15 cellular contexts compared by ENCODE assay signal in the genomic region with DNA sequence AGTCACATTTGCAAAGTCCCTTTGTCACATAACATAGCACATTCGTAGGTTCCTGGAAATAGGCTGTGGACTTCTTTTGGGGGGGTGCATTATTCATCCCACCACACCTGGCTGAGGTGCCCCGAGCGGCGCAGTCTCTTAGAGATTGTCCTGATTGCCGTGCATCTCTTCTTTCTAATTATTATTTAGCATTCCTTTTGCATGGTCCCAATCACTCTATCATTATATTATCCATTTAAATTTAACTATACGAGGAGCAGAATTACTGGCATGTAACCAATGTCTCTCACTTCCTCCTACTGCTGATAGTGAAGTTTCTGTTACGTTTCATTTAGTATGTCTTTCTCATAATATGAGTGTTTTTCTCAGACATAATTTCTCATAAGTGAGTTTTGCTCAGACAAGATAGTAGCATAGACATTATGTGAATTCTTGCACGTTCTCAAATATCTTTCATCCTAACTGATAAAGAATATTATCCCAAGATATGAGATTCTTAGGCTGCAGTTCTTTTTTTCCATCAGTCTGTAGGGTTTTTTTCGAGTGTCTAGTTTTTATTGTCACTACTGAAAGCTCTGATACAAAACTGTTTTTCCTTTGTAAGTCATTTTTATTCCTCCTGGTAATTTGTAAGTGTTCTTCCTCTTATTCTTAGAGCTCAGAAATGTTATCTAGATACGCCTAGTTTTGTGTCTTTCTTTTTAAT.
DNase-seq lines count a peak whose midpoint lies in the region; ATAC-seq and TF ChIP-seq lines count a peak whose summit lies in the region.
"Had no signal": no experiment of that assay in that cellular context is flagged by ENCODE, and none has a peak within 500 bp of the region (broad histone marks: within the 10 kb centered on the region; RNA-seq: fewer than 3 reads in every experiment).

No MANE protein-coding gene starts in this region.

- H3K4me1 ChIP-seq in Karpas-422 (ENCODE audit: low read length) (peaks cover 31% of the 10 kb centered on the region), colonic mucosa (no peaks in the 10 kb centered on the region), testis (no peaks in the 10 kb centered on the region)
- H3K4me1 ChIP-seq: uterus had no signal

- no peaks in the 10 kb centered on the region for H3K79me2 ChIP-seq in Karpas-422 (ENCODE audit: low read length)

- TF ChIP-seq CTCF in colonic mucosa (IDR thresholded peaks at IDR 0.05) (no peak), testis (IDR thresholded peaks at IDR 0.05) (no peak)

- peak overlapping the region; percentile 40 for H3K4me2 ChIP-seq in Karpas-422 (ENCODE audit: low read depth, low read length, poor library complexity, severe bottlenecking)
- H3K4me2 ChIP-seq: smooth muscle cell had no signal

- intact Hi-C loops in colonic mucosa (cut with DNase I), result no loop called here
- intact Hi-C loops in testis (cut with DNase I; ENCODE audit: low total_unique reads), result no loop called here

- TF ChIP-seq POLR2A in testis (IDR thresholded peaks at IDR 0.05), result no peak

- H4K20me1 ChIP-seq in Karpas-422 (ENCODE audit: insufficient read depth, low read depth, low read length), result no peaks in the 10 kb centered on the region

- H3K9me2 ChIP-seq in Karpas-422 (replicated peaks; ENCODE audit: insufficient read depth, low read length), result no peaks in the 10 kb centered on the region

- H3K27ac ChIP-seq in Karpas-422 (ENCODE audit: low read length), result no peak overlapping the region
- no peak overlapping the region for H3K27ac ChIP-seq in colonic mucosa
- no peak overlapping the region for H3K27ac ChIP-seq in testis
- H3K27ac ChIP-seq: C4-2B, uterus had no signal

- no peak overlapping the region for H3K9ac ChIP-seq in Karpas-422 (ENCODE audit: low read length)
- no peak overlapping the region for H3K9ac ChIP-seq in colonic mucosa (ENCODE audit: low read depth in 2 of 2, low read length in 2 of 2)

- DNase-seq in Karpas-422 (peak; percentile 51), SIG-M5 (lab: John Stamatoyannopoulos, UW) (no peak), colonic mucosa (no peak), cerebellar cortex (ENCODE audit: low spot score) (no peak), testis (no peak)
- DNase-seq: amygdala, GDM1, kidney, NCI-H226, uterus had no signal

- no peaks in the 10 kb centered on the region for H3K9me3 ChIP-seq in Karpas-422 (ENCODE audit: low read length)
- H3K9me3 ChIP-seq in colonic mucosa, result no peaks in the 10 kb centered on the region
- H3K9me3 ChIP-seq in testis, result no peaks in the 10 kb centered on the region
- H3K9me3 ChIP-seq: uterus had no signal

- H3K27me3 ChIP-seq in Karpas-422 (ENCODE audit: low read length) (no peaks in the 10 kb centered on the region), colonic mucosa (no peaks in the 10 kb centered on the region), testis (no peaks in the 10 kb centered on the region)
- H3K27me3 ChIP-seq: uterus had no signal

- 54 to 60% methylated on average over 10 of the region's 10 CpGs for WGBS in testis, 2 donors

- ATAC-seq in GM18861 (IDR thresholded peaks at IDR 0.05; ENCODE audit: unreplicated experiment), result peak; percentile 92
- ATAC-seq in GM21447 (IDR thresholded peaks at IDR 0.05; ENCODE audit: unreplicated experiment), result peak; percentile 84
- peak; percentile 95 for ATAC-seq in HG03025 (IDR thresholded peaks at IDR 0.05; ENCODE audit: low FRiP score, unreplicated experiment)

- peak overlapping the region; percentile 18; the same call in 1 of the 2 replicates for H2AFZ ChIP-seq in Karpas-422 (ENCODE audit: low read length)

- H3K36me3 ChIP-seq in Karpas-422 (ENCODE audit: insufficient read depth, low read length) (no peaks in the 10 kb centered on the region), colonic mucosa (no peaks in the 10 kb centered on the region), testis (ENCODE audit: low read depth, missing control alignments) (no peaks in the 10 kb centered on the region)
- H3K36me3 ChIP-seq: uterus had no signal

- H3K4me3 ChIP-seq in Karpas-422 (ENCODE audit: low read length) (no peak overlapping the region), colonic mucosa (no peak overlapping the region), testis (no peak overlapping the region)
- H3K4me3 ChIP-seq: smooth muscle cell, uterus had no signal
